9 cellular contexts compared by ENCODE assay signal in the genomic region with DNA sequence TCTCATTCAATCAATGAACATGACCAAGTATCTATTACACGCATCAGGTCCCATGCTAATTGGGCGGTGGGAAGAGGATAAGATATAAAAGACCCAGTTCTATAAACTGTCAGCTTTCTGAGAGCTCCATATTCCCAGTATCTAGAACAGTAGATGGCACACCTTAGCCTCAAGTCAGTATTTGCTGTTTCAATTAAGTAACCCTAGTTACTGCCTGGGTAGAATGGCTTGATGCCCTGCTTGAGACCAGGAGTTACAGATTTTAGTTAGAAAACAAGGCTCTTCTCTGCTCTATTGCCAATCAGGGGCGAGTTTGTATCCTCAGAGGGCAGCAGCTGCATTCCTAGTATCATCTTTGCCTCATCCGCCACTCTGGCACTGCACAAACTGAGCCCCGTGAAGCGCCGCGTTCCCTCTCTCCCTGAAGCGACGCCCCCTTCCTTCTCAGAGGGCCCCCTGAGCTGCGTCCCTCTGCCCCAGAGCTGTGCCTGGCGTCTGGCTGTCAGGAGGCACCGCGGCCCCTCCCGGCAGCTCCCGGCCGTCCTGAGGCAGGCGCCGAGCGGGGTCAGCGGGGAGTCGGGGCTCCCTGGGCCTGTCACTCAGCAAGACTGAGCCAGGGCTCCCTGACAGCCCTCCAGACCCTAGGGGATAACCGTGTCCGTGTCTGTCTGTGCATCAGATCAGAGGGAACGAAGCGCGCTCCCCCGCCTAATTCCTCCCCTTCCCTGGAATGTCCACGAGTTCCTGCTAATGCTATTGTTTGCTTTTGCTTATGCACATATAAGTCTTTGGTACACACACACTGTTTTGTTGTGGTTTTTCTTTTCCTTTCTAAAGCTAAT.
DNase-seq lines count a peak whose midpoint lies in the region; ATAC-seq and TF ChIP-seq lines count a peak whose summit lies in the region.
"Had no signal": no experiment of that assay in that cellular context is flagged by ENCODE, and none has a peak within 500 bp of the region (broad histone marks: within the 10 kb centered on the region; RNA-seq: fewer than 3 reads in every experiment).

No MANE protein-coding gene starts in this region.

- H3K9ac ChIP-seq in endodermal cell (ENCODE audit: extremely low read depth, low read length, poor library complexity, severe bottlenecking) = peak overlapping the region; percentile 6

- ATAC-seq in upper lobe of right lung (peak; percentile 82), GM21576 (IDR thresholded peaks at IDR 0.05; ENCODE audit: unreplicated experiment) (no peak), HG02852 (IDR thresholded peaks at IDR 0.05; ENCODE audit: unreplicated experiment) (no peak)

- peaks cover 9% of the 10 kb centered on the region for H3K27me3 Mint-ChIP-seq in endodermal cell (ENCODE audit: insufficient read depth)

- no peaks in the 10 kb centered on the region for H3K36me3 ChIP-seq in endodermal cell (ENCODE audit: control insufficient read depth, insufficient read depth, low read length)
- H3K36me3 ChIP-seq in upper lobe of right lung = no peaks in the 10 kb centered on the region

- H3K27me3 ChIP-seq in endodermal cell (ENCODE audit: control insufficient read depth, insufficient read depth, low read length, poor library complexity, severe bottlenecking) (no peaks in the 10 kb centered on the region), upper lobe of right lung (no peaks in the 10 kb centered on the region)

- 20 to 21% methylated on average over 9 to 29 of the region's 29 CpGs for WGBS in endodermal cell (ENCODE audit: insufficient coverage in 1 of 2, insufficient read length in 1 of 2), 2 experiments

- H3K4me3 ChIP-seq in endodermal cell (ENCODE audit: low read length) (peak overlapping the region; percentile 50), upper lobe of right lung (peak overlapping the region; percentile 48)

- H3K27ac Mint-ChIP-seq in endodermal cell = no peak overlapping the region

- peaks cover 6% of the 10 kb centered on the region for H3K4me1 ChIP-seq in endodermal cell (ENCODE audit: control insufficient read depth, insufficient read depth, low read length)
- no peaks in the 10 kb centered on the region for H3K4me1 ChIP-seq in upper lobe of right lung

- no peaks in the 10 kb centered on the region for H3K36me3 Mint-ChIP-seq in endodermal cell (ENCODE audit: low read depth)
- H3K36me3 Mint-ChIP-seq: naive thymus-derived CD8-positive, alpha-beta T cell had no signal

- intact Hi-C loops in upper lobe of right lung (cut with DNase I) = no loop called here

- peaks cover 5% of the 10 kb centered on the region for H3K4me1 Mint-ChIP-seq in endodermal cell

- TF ChIP-seq CTCF in endodermal cell (conservative IDR thresholded peaks at IDR 0.05) (no peak), upper lobe of right lung (IDR thresholded peaks at IDR 0.05) (no peak), GM10266 (IDR thresholded peaks at IDR 0.05; ENCODE audit: control insufficient read depth, insufficient read depth, low read depth, missing control alignments) (no peak)

- peak; percentile 48 for DNase-seq in activated CD8-positive, alpha-beta memory T cell treated with anti-CD3 and anti-CD28 coated beads, Interleukin-2, amount 50 U/mL, for 48 hours
- DNase-seq in activated CD8-positive, alpha-beta memory T cell treated with anti-CD3 and anti-CD28 coated beads for 24 hours = no peak
- DNase-seq in endodermal cell (peak; percentile 81), medulla oblongata (ENCODE audit: extremely low spot score) (peak; percentile 44), upper lobe of right lung (peak; percentile 66), GM10266 (ENCODE audit: extremely low spot score) (no peak)
- DNase-seq: naive thymus-derived CD8-positive, alpha-beta T cell had no signal

- H3K9me3 ChIP-seq in endodermal cell (ENCODE audit: control insufficient read depth, low read length) = no peaks in the 10 kb centered on the region
- H3K9me3 ChIP-seq in upper lobe of right lung = no peaks in the 10 kb centered on the region

- no peaks in the 10 kb centered on the region for H3K9me3 Mint-ChIP-seq in endodermal cell
- H3K9me3 Mint-ChIP-seq: naive thymus-derived CD8-positive, alpha-beta T cell had no signal

- H3K27ac ChIP-seq in endodermal cell (ENCODE audit: low read depth, low read length) = peak overlapping the region; percentile 61
- peak overlapping the region; percentile 75 for H3K27ac ChIP-seq in upper lobe of right lung

- H3K4me3 Mint-ChIP-seq in endodermal cell = peak overlapping the region; percentile 45
- H3K4me3 Mint-ChIP-seq: naive thymus-derived CD8-positive, alpha-beta T cell had no signal

Comparison
In these comparisons a context has a peak if more than half of its experiments do, and no peak if none do; other contexts are left out.
1. DNase-seq: peak in activated CD8-positive, alpha-beta memory T cell treated with anti-CD3 and anti-CD28 coated beads, Interleukin-2, amount 50 U/mL, for 48 hours (single experiment), endodermal cell (single experiment), medulla oblongata (single experiment) and upper lobe of right lung (single experiment); none in activated CD8-positive, alpha-beta memory T cell treated with anti-CD3 and anti-CD28 coated beads for 24 hours (single experiment) and GM10266 (single experiment).